ENCODE assay signal across 8 cellular contexts in the genomic region with DNA sequence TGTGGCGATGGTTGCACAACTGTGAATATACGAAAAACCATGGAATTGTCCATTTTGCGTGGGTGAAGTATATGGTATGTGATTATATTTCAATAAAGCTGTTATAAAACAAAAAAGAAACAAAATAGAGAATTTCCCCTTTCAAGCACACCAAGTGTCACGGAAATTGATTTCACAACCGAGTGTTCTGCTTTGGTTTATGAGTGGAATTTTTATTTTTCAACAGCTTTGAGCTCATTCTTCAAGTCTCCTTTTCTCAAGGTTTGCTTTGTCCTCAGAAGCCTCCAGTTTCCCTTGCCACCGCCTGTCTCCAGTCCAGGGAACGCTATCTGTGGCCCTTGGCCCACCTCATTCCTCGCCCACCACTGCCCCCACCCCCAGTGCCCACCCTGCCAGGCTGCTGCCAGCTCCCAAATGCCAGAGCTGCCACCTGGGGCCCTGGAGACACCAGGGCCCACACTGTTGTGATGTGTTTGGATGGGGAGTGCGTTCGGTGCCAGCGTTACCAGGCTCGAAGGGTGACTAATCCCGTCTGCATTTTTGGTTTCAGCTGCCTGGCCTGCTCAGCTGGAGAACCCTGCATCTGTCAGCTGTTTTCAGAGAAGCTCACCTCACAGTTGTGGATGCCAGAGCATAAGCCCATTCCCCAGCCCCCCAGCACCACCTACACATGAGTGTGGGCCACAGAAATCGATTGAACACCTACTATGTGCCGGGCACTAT. TPM values are rescaled to one million over a fixed set of nuclear protein-coding genes. Genes with fewer than 3 reads are reported as not detected.
A peak's percentile ranks its signal among the peaks of the same experiment; 100 is the strongest.
DNase-seq lines count a peak whose midpoint lies in the region; ATAC-seq, FAIRE-seq and TF ChIP-seq lines count a peak whose summit lies in the region.

No MANE protein-coding gene starts in this region.

- peaks cover 4% of the 10 kb centered on the region for H3K4me1 Mint-ChIP-seq in activated T-cell treated with anti-CD3 and anti-CD28 coated beads, Interleukin-2, amount 50 U/mL, for 4 hours (ENCODE audit: low read depth)

- H3K4me3 ChIP-seq in BLaER1 = no peak overlapping the region
- no peak overlapping the region for H3K4me3 ChIP-seq in fibroblast of lung (replicated peaks in 1 of 4; ENCODE audit: control extremely low read depth in 1 of 4, insufficient read depth in 1 of 4, low read depth in 3 of 4, low read length in 4 of 4)
- H3K4me3 ChIP-seq in osteoblast (ENCODE audit: insufficient read depth, low read length) = no peak overlapping the region

- H3K36me3 ChIP-seq in BLaER1 (no peaks in the 10 kb centered on the region), fibroblast of lung (ENCODE audit: control insufficient read depth, insufficient read depth, low read length) (no peaks in the 10 kb centered on the region), osteoblast (ENCODE audit: insufficient read depth, low read length) (no peaks in the 10 kb centered on the region)

- TF ChIP-seq CTCF in fibroblast of lung (conservative IDR thresholded peaks at IDR 0.05 in 1 of 2, IDR thresholded peaks at IDR 0.05 in 1 of 2; ENCODE audit: low read depth in 1 of 2, low read length in 2 of 2) (no peak), osteoblast (IDR thresholded peaks at IDR 0.05; ENCODE audit: extremely low read depth, low read depth, low read length) (no peak)

- H3K9ac ChIP-seq in BLaER1 (no peak overlapping the region), fibroblast of lung (ENCODE audit: insufficient read depth, low read length) (peak overlapping the region; percentile 64)

- no peaks in the 10 kb centered on the region for H3K36me3 Mint-ChIP-seq in activated T-cell treated with anti-CD3 and anti-CD28 coated beads, Interleukin-2, amount 50 U/mL, for 4 hours (ENCODE audit: insufficient read depth)

- no peak overlapping the region for H3K4me3 Mint-ChIP-seq in activated T-cell treated with anti-CD3 and anti-CD28 coated beads, Interleukin-2, amount 50 U/mL, for 4 hours

- H3K27ac ChIP-seq in BLaER1 = peak overlapping the region; percentile 71
- H3K27ac ChIP-seq in fibroblast of lung (ENCODE audit: insufficient read depth, low read length) = peak overlapping the region; percentile 93
- peak overlapping the region; percentile 97 for H3K27ac ChIP-seq in osteoblast (ENCODE audit: low read depth, low read length)

- H4K20me1 ChIP-seq in BLaER1 = no peaks in the 10 kb centered on the region
- H4K20me1 ChIP-seq in fibroblast of lung (ENCODE audit: control insufficient read depth, extremely low read depth, insufficient read depth, low read length) = no peaks in the 10 kb centered on the region
- H4K20me1 ChIP-seq in osteoblast (ENCODE audit: insufficient read depth, low read length) = no peaks in the 10 kb centered on the region

- H3K27me3 ChIP-seq in BLaER1 = no peaks in the 10 kb centered on the region
- no peaks in the 10 kb centered on the region for H3K27me3 ChIP-seq in fibroblast of lung (ENCODE audit: control insufficient read depth, insufficient read depth, low read length)
- H3K27me3 ChIP-seq in osteoblast (ENCODE audit: insufficient read depth, low read length) = no peaks in the 10 kb centered on the region

- H3K4me2 ChIP-seq in BLaER1 (peak overlapping the region; percentile 68), fibroblast of lung (ENCODE audit: extremely low read depth, insufficient read depth, low read length) (peak overlapping the region; percentile 62), osteoblast (ENCODE audit: insufficient read depth, low read length) (peak overlapping the region; percentile 36)

- DNase-seq in RCC 7860 (ENCODE audit: low spot score) (peak; percentile 95), fibroblast of lung (ENCODE audit: low read depth in 2 of 2) (peak; percentile 87 to 94), osteoblast (ENCODE audit: insufficient read length, low spot score, missing footprints) (peak; percentile 91), HuH-7.5 (ENCODE audit: low spot score) (no peak)
- no peak for DNase-seq in activated T-cell treated with anti-CD3 and anti-CD28 coated beads, Interleukin-2, amount 50 U/mL, for 4 hours

- H3K79me2 ChIP-seq in fibroblast of lung (ENCODE audit: control insufficient read depth, insufficient read depth, low read length) (no peaks in the 10 kb centered on the region), osteoblast (ENCODE audit: insufficient read depth, low read length) (no peaks in the 10 kb centered on the region)

- no peak for ATAC-seq in activated T-cell treated with anti-CD3 and anti-CD28 coated beads, Interleukin-2, amount 50 U/mL, for 4 hours
- no peak for ATAC-seq in HG03095 (IDR thresholded peaks at IDR 0.05; ENCODE audit: unreplicated experiment)
- ATAC-seq in GM19452 (IDR thresholded peaks at IDR 0.05; ENCODE audit: unreplicated experiment) = no peak

- no peaks in the 10 kb centered on the region for H3K9me3 Mint-ChIP-seq in activated T-cell treated with anti-CD3 and anti-CD28 coated beads, Interleukin-2, amount 50 U/mL, for 4 hours

- H3K4me1 ChIP-seq in BLaER1 = peaks cover 49% of the 10 kb centered on the region
- peaks cover 6% of the 10 kb centered on the region for H3K4me1 ChIP-seq in fibroblast of lung (ENCODE audit: control insufficient read depth, extremely low read depth, insufficient read depth, low read length)
- H3K4me1 ChIP-seq in osteoblast (ENCODE audit: insufficient read depth, low read length) = peaks cover 15% of the 10 kb centered on the region

- peak; percentile 62 for FAIRE-seq in RCC 7860 (lab: Jason Lieb, UNC)

- H3K27me3 Mint-ChIP-seq in activated T-cell treated with anti-CD3 and anti-CD28 coated beads, Interleukin-2, amount 50 U/mL, for 4 hours (ENCODE audit: low read depth) = no peaks in the 10 kb centered on the region

- H2AFZ ChIP-seq in fibroblast of lung (ENCODE audit: low read length) (no peak overlapping the region), osteoblast (ENCODE audit: low read length) (no peak overlapping the region)

- H3K9me3 ChIP-seq in BLaER1 (no peaks in the 10 kb centered on the region), fibroblast of lung (ENCODE audit: control insufficient read depth, insufficient read depth, low read depth, low read length) (no peaks in the 10 kb centered on the region), osteoblast (ENCODE audit: low read depth, low read length) (no peaks in the 10 kb centered on the region)

RNA-seq across cellular contexts. Expression of a gene that starts 30.4 kb away (rescaled TPM):
- 56.5 and 148 TPM in 2 replicates for total RNA-seq in fibroblast of lung
- polyA plus RNA-seq in fibroblast of lung = 121 and 291 TPM in 2 replicates
- 89.4 and 192 TPM in 2 replicates for polyA plus RNA-seq in fibroblast of lung (2012)
- polyA minus RNA-seq in fibroblast of lung (ENCODE audit: low replicate concordance) = 200 and 307 TPM in 2 replicates
- total RNA-seq in osteoblast = 69.2 and 74.6 TPM in 2 replicates
- 10 to 100 TPM; 11.4 to 15.0 (median 15.0) TPM for total RNA-seq in activated T-cell treated with anti-CD3 and anti-CD28 coated beads, Interleukin-2, amount 50 U/mL, for 4 hours

Comparison
In these comparisons a context has a peak if more than half of its experiments do, and no peak if none do; other contexts are left out.
1. DNase-seq: peak in RCC 7860 (single experiment), fibroblast of lung (2 of 2) and osteoblast (single experiment); none in activated T-cell treated with anti-CD3 and anti-CD28 coated beads, Interleukin-2, amount 50 U/mL, for 4 hours (single experiment) and HuH-7.5 (single experiment).
2. Peak in every context shown above with its lines, with median percentiles within 50 percentile points of each other: H3K27ac ChIP-seq and H3K4me2 ChIP-seq.